9 cellular contexts compared by ENCODE assay signal in the genomic region with DNA sequence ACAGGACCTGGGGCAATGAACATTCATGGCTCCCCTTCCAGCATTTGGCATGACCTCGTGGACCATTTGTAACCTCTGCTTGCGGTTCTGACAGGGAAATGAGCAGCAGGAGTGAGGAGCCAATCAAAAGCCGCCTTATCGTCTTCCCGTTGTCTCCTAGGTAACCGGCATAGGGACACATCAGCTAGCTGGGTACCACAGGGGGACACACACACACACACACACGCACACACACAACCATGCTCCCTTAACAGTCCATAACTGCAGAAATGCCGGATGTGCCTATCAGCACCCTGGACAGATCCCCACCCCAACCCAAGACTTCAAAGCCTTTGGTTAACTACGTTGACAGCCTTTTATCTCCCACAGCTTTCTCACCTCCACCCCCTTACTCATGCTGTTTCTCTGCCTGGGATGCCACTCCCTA. TPM values are rescaled to one million over a fixed set of nuclear protein-coding genes. Genes with fewer than 3 reads are reported as not detected.
DNase-seq lines count a peak whose midpoint lies in the region; ATAC-seq and TF ChIP-seq lines count a peak whose summit lies in the region.
"Had no signal": no experiment of that assay in that cellular context is flagged by ENCODE, and none has a peak within 500 bp of the region (broad histone marks: within the 10 kb centered on the region; RNA-seq: fewer than 3 reads in every experiment).

No MANE protein-coding gene starts in this region.

- H3K9me3 Mint-ChIP-seq in osteocyte (ENCODE audit: unreplicated experiment), result peaks cover 8% of the 10 kb centered on the region

- no peak for TF ChIP-seq CTCF in osteocyte (IDR thresholded peaks at IDR 0.05)

- H3K27ac Mint-ChIP-seq in osteocyte (ENCODE audit: unreplicated experiment), result no peak overlapping the region
- H3K27ac Mint-ChIP-seq: nephron had no signal

- ATAC-seq in activated CD4-positive, CD25-positive, alpha-beta regulatory T cell treated with anti-CD3 and anti-CD28 coated beads, Interleukin-2, amount 50 U/mL, for 24 hours, result no peak
- ATAC-seq in HG03520 (IDR thresholded peaks at IDR 0.05; ENCODE audit: unreplicated experiment), result no peak

- no peak overlapping the region for H3K4me3 Mint-ChIP-seq in osteocyte (ENCODE audit: unreplicated experiment)
- H3K4me3 Mint-ChIP-seq: nephron had no signal

- H3K36me3 Mint-ChIP-seq in osteocyte (ENCODE audit: unreplicated experiment), result no peaks in the 10 kb centered on the region

- DNase-seq in activated CD4-positive, CD25-positive, alpha-beta regulatory T cell treated with anti-CD3 and anti-CD28 coated beads, Interleukin-2, amount 50 U/mL, for 72 hours, result peak; percentile 40
- peak; percentile 12 for DNase-seq in activated CD4-positive, alpha-beta T cell treated with anti-CD3 and anti-CD28 coated beads for 1 hour
- peak; percentile 68 for DNase-seq in dermis blood vessel endothelial cell
- DNase-seq in smooth muscle cell of the brain vasculature (ENCODE audit: low read depth, low spot score), result peak; percentile 10
- no peak for DNase-seq in osteocyte (ENCODE audit: extremely low spot score, unreplicated experiment)
- no peak for DNase-seq in NCI-H2029 (lab: John Stamatoyannopoulos, UW)

- peaks cover 2% of the 10 kb centered on the region for H3K4me1 Mint-ChIP-seq in osteocyte (ENCODE audit: unreplicated experiment)
- H3K4me1 Mint-ChIP-seq: nephron had no signal

- peaks cover 39% of the 10 kb centered on the region for H3K27me3 Mint-ChIP-seq in osteocyte (ENCODE audit: unreplicated experiment)

RNA-seq across cellular contexts. Expression of gene CCDC174, which starts 53.4 kb away (rescaled TPM):
- 8.3 and 9.2 TPM in 2 replicates for total RNA-seq in dermis blood vessel endothelial cell
- 18.4 and 20.4 TPM in 2 replicates for total RNA-seq in osteocyte

RNA-seq across cellular contexts. Expression of gene GRIP2, which starts 58.0 kb away (rescaled TPM):
- total RNA-seq in dermis blood vessel endothelial cell (under 0.01 TPM in 1 of 2 replicates, not detected in the other), osteocyte (0.18 and 0.35 TPM in 2 replicates)

Comparison
In these comparisons a context has a peak if more than half of its experiments do, and no peak if none do; other contexts are left out.
1. DNase-seq: peak in activated CD4-positive, CD25-positive, alpha-beta regulatory T cell treated with anti-CD3 and anti-CD28 coated beads, Interleukin-2, amount 50 U/mL, for 72 hours (single experiment), activated CD4-positive, alpha-beta T cell treated with anti-CD3 and anti-CD28 coated beads for 1 hour (single experiment), dermis blood vessel endothelial cell (single experiment) and smooth muscle cell of the brain vasculature (single experiment); none in osteocyte (single experiment) and NCI-H2029 (single experiment).